Comparison of ENCODE assay signal across 18 cellular contexts in the genomic region with DNA sequence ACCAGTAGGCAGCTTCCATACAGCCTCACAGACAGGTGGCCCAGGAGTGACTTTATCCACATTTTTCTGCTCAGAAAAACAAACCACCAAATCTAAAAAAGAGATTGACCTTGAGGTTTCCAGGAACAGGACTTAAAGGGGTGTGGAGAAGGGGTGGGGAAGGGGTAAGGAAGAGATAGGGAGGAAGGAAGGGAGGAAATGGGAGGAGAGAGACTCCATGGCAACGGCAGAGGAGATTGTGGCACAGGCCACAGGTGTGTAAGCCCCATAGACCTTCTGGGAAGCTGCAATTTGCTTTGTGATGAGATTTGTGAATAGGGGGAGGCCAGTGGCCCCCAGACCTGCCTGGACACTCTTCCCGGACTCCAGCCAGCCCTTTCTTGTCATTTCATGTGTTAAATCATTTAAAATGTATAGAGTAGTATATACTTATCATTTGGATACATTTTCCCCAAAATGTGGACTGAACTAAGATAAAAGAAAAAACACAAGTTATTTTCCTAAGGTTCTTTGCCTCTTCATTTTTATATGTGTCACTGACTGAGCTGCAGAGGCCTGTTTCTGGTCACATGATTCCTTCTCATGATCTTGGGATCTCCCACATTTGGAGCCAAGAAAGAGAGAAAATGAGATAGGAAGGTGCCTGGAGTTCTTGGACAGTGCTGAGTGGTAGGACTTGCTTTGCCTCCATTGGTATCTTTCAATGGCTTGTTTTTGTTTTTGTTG. TPM values are rescaled to one million over a fixed set of nuclear protein-coding genes. Genes with fewer than 3 reads are reported as not detected.
"Had no signal": no experiment of that assay in that cellular context is flagged by ENCODE, and none has a peak within 500 bp of the region (broad histone marks: within the 10 kb centered on the region; RNA-seq: fewer than 3 reads in every experiment).

No MANE protein-coding gene starts in this region.

- ATAC-seq: activated CD8-positive, alpha-beta memory T cell treated with anti-CD3 and anti-CD28 coated beads, Interleukin-2, amount 10 ng/mL, durations not matched to agents 7 days and 5 days; activated naive CD4-positive, alpha-beta T cell treated with anti-CD3 and anti-CD28 coated beads, Interleukin-2, amount 50 U/mL, for 72 hours had no signal

- H3K36me3 ChIP-seq: colonic mucosa, esophagus muscularis mucosa, ovary had no signal

- H3K27ac ChIP-seq: colonic mucosa, esophagus muscularis mucosa, ovary had no signal

- DNase-seq: activated CD4-positive, alpha-beta memory T cell treated with anti-CD3 and anti-CD28 coated beads for 36 hours; activated CD8-positive, alpha-beta memory T cell treated with anti-CD3 and anti-CD28 coated beads, Interleukin-2, amount 10 ng/mL, durations not matched to agents 7 days and 5 days; activated effector memory CD4-positive, alpha-beta T cell treated with Interleukin-2 at 50 U/mL for 16 hours; activated T-cell treated with anti-CD3 and anti-CD28 coated beads, Interleukin-2, amount 50 U/mL, for 1 hour; amniotic stem cell; caudate nucleus; colonic mucosa; foreskin melanocyte; head of caudate nucleus; immature natural killer cell; midbrain; ovary; stimulated activated CD4-positive, alpha-beta T cell treated with anti-CD3 and anti-CD28 coated beads, Interleukin-1b, Interleukin-23, amount 100 ng/mL, for 48 hours; T-helper 1 cell; T1000 had no signal

- H3K27me3 ChIP-seq: colonic mucosa, ovary had no signal

- H3K9me3 ChIP-seq: colonic mucosa, esophagus muscularis mucosa, ovary had no signal

- H3K4me3 ChIP-seq: colonic mucosa, esophagus muscularis mucosa, lung, ovary had no signal

- H3K4me1 ChIP-seq: colonic mucosa, esophagus muscularis mucosa had no signal

RNA-seq across cellular contexts. Expression of gene CLIC6, which starts 55.5 kb away (rescaled TPM):
- polyA plus RNA-seq: immature natural killer cell had no signal
